20 cellular contexts compared by ENCODE assay signal in the genomic region with DNA sequence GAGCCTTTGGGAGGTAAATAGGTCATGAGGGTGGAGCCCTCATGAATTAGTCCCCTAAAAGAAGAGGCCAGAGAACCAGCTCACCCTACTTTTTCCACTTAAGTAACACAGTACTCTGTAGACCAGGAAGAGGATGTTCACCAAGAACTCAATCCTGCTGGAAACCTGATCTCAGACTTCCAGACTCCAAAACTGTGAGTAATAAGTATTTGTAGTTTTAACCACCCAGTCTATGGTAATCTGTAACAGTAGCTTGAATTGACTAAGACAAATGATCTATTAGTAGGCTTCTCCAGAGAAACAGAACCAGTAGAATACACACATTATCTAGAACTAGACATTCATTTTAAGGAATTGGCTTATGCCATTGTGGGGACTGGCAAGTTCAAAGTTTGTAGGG. TPM values are rescaled to one million over a fixed set of nuclear protein-coding genes. Genes with fewer than 3 reads are reported as not detected.
A peak's percentile ranks its signal among the peaks of the same experiment; 100 is the strongest.
DNase-seq lines count a peak whose midpoint lies in the region; ATAC-seq and TF ChIP-seq lines count a peak whose summit lies in the region.
"Had no signal": no experiment of that assay in that cellular context is flagged by ENCODE, and none has a peak within 500 bp of the region (broad histone marks: within the 10 kb centered on the region; RNA-seq: fewer than 3 reads in every experiment).

No MANE protein-coding gene starts in this region.

- no peak overlapping the region for H3K9ac ChIP-seq in endodermal cell (ENCODE audit: extremely low read depth, low read length, poor library complexity, severe bottlenecking)
- H3K9ac ChIP-seq: parathyroid adenoma had no signal

- DNase-seq in AG10803 (ENCODE audit: low read depth), result peak; percentile 7
- peak; percentile 61 for DNase-seq in M059J (ENCODE audit: low read depth)
- no peak for DNase-seq in endodermal cell
- peak; percentile 19 for DNase-seq in kidney glomerular epithelial cell (lab: John Stamatoyannopoulos, UW)
- DNase-seq in central memory CD4-positive, alpha-beta T cell, result no peak
- no peak for DNase-seq in NCI-H82 (lab: John Stamatoyannopoulos, UW)
- no peak for DNase-seq in osteoblast (ENCODE audit: insufficient read length, low spot score, missing footprints)
- DNase-seq: activated B cell treated with CpG ODN at 0.5 μM for 24 hours; activated CD4-positive, alpha-beta memory T cell treated with anti-CD3 and anti-CD28 coated beads for 36 hours; activated naive CD4-positive, alpha-beta T cell; amniotic stem cell; cerebellar nuclear complex; natural killer cell; NCI-H510A treated with DMSO at 0.1 percent for 48 hours; uterus had no signal

- no peak overlapping the region for H3K4me3 Mint-ChIP-seq in endodermal cell
- H3K4me3 Mint-ChIP-seq: activated B cell treated with CpG ODN at 0.5 μM for 24 hours; activated CD4-positive, alpha-beta memory T cell treated with anti-CD3 and anti-CD28 coated beads for 36 hours; CD14-positive monocyte; natural killer cell had no signal

- no peak overlapping the region for H3K27ac ChIP-seq in endodermal cell (ENCODE audit: low read depth, low read length)
- H3K27ac ChIP-seq in osteoblast (ENCODE audit: low read depth, low read length), result no peak overlapping the region
- H3K27ac ChIP-seq: A549, parathyroid adenoma, uterus had no signal

- H4K20me1 ChIP-seq in osteoblast (ENCODE audit: insufficient read depth, low read length), result no peaks in the 10 kb centered on the region

- H3K79me2 ChIP-seq in osteoblast (ENCODE audit: insufficient read depth, low read length), result no peaks in the 10 kb centered on the region
- H3K79me2 ChIP-seq: parathyroid adenoma had no signal

- H3K27me3 Mint-ChIP-seq in endodermal cell (ENCODE audit: insufficient read depth), result no peaks in the 10 kb centered on the region
- H3K27me3 Mint-ChIP-seq: activated B cell treated with CpG ODN at 0.5 μM for 24 hours; activated CD4-positive, alpha-beta memory T cell treated with anti-CD3 and anti-CD28 coated beads for 36 hours had no signal

- H3K27me3 ChIP-seq in endodermal cell (ENCODE audit: control insufficient read depth, insufficient read depth, low read length, poor library complexity, severe bottlenecking) (no peaks in the 10 kb centered on the region), osteoblast (ENCODE audit: insufficient read depth, low read length) (no peaks in the 10 kb centered on the region)
- H3K27me3 ChIP-seq: uterus had no signal

- no peaks in the 10 kb centered on the region for H3K9me3 ChIP-seq in endodermal cell (ENCODE audit: control insufficient read depth, low read length)
- H3K9me3 ChIP-seq in osteoblast (ENCODE audit: low read depth, low read length), result no peaks in the 10 kb centered on the region
- H3K9me3 ChIP-seq: A549, uterus had no signal

- H3K4me3 ChIP-seq in AG10803 (ENCODE audit: low read length) (no peak overlapping the region), endodermal cell (ENCODE audit: low read length) (peak overlapping the region; percentile 27), osteoblast (ENCODE audit: insufficient read depth, low read length) (no peak overlapping the region)
- H3K4me3 ChIP-seq: A549, uterus had no signal

- H3K27ac Mint-ChIP-seq in endodermal cell, result no peak overlapping the region
- H3K27ac Mint-ChIP-seq: activated B cell treated with CpG ODN at 0.5 μM for 24 hours; activated CD4-positive, alpha-beta memory T cell treated with anti-CD3 and anti-CD28 coated beads for 36 hours; natural killer cell had no signal

- H3K36me3 ChIP-seq in endodermal cell (ENCODE audit: control insufficient read depth, insufficient read depth, low read length) (no peaks in the 10 kb centered on the region), osteoblast (ENCODE audit: insufficient read depth, low read length) (peaks cover 4% of the 10 kb centered on the region)
- H3K36me3 ChIP-seq: uterus had no signal

- no peaks in the 10 kb centered on the region for H3K9me3 Mint-ChIP-seq in endodermal cell
- H3K9me3 Mint-ChIP-seq: activated B cell treated with CpG ODN at 0.5 μM for 24 hours; activated CD4-positive, alpha-beta memory T cell treated with anti-CD3 and anti-CD28 coated beads for 36 hours; natural killer cell had no signal

- peaks cover 60% of the 10 kb centered on the region for H3K4me1 Mint-ChIP-seq in endodermal cell
- H3K4me1 Mint-ChIP-seq: activated B cell treated with CpG ODN at 0.5 μM for 24 hours, CD14-positive monocyte, natural killer cell had no signal

- peaks cover 14% of the 10 kb centered on the region for H3K36me3 Mint-ChIP-seq in endodermal cell (ENCODE audit: low read depth)
- H3K36me3 Mint-ChIP-seq: activated CD4-positive, alpha-beta memory T cell treated with anti-CD3 and anti-CD28 coated beads for 36 hours; natural killer cell had no signal

- H3K4me1 ChIP-seq in endodermal cell (ENCODE audit: control insufficient read depth, insufficient read depth, low read length) (peaks cover 25% of the 10 kb centered on the region), osteoblast (ENCODE audit: insufficient read depth, low read length) (no peaks in the 10 kb centered on the region)
- H3K4me1 ChIP-seq: uterus had no signal

- no peak overlapping the region for H2AFZ ChIP-seq in osteoblast (ENCODE audit: low read length)
- H2AFZ ChIP-seq: parathyroid adenoma had no signal

- no peak overlapping the region for H3K4me2 ChIP-seq in osteoblast (ENCODE audit: insufficient read depth, low read length)
- H3K4me2 ChIP-seq: A549 had no signal

- ATAC-seq in HG02588 (IDR thresholded peaks at IDR 0.05; ENCODE audit: unreplicated experiment), result no peak
- ATAC-seq: A549, natural killer cell, sciatic nerve had no signal

- TF ChIP-seq CTCF in AG10803 (conservative IDR thresholded peaks at IDR 0.05; ENCODE audit: low read length) (no peak), endodermal cell (conservative IDR thresholded peaks at IDR 0.05) (no peak), osteoblast (IDR thresholded peaks at IDR 0.05; ENCODE audit: extremely low read depth, low read depth, low read length) (no peak)

RNA-seq across cellular contexts. Expression of gene ANKMY2, which starts 51.5 kb away (rescaled TPM):
- 34.8 and 39.2 TPM in 2 replicates for total RNA-seq in M059J (2014; rRNA removed; shearing (Covaris generic))
- total RNA-seq in endodermal cell, result 10 to 100 TPM; 37.7 to 73.4 TPM
- polyA plus RNA-seq in endodermal cell (2013, experiment 1 of 2), result 31.6 TPM
- polyA plus RNA-seq in endodermal cell (2013, experiment 2 of 2), result 28.4 TPM
- 26.8 and 28.0 TPM in 2 replicates for total RNA-seq in osteoblast

RNA-seq across cellular contexts. Expression of gene BZW2, which starts 51.9 kb away (rescaled TPM):
- total RNA-seq in M059J (2014; rRNA removed; shearing (Covaris generic)), result 95.2 and 102 TPM in 2 replicates
- total RNA-seq in endodermal cell, result 10 to 100 TPM; 75.1 to 87.7 TPM
- 129 TPM for polyA plus RNA-seq in endodermal cell (2013, experiment 1 of 2)
- polyA plus RNA-seq in endodermal cell (2013, experiment 2 of 2), result 117 TPM
- total RNA-seq in osteoblast, result 45.4 and 52.8 TPM in 2 replicates

Comparison
In these comparisons a context has a peak if more than half of its experiments do, and no peak if none do; other contexts are left out.
1. DNase-seq: peak in AG10803 (single experiment), M059J (single experiment) and kidney glomerular epithelial cell (single experiment); none in endodermal cell (single experiment), central memory CD4-positive, alpha-beta T cell (single experiment), NCI-H82 (single experiment) and osteoblast (single experiment).